Comparison of ENCODE assay signal across 39 cellular contexts in genomic region chr2:23447405-23447804, GRCh38.
"Had no signal": no experiment of that assay in that cellular context is flagged by ENCODE, and none has a peak within 500 bp of the region (broad histone marks: within the 10 kb centered on the region; RNA-seq: fewer than 3 reads in every experiment).

No MANE protein-coding gene starts in this region.

- H3K4me3 Mint-ChIP-seq: activated naive CD4-positive, alpha-beta T cell treated with anti-CD3 and anti-CD28 coated beads for 36 hours; activated naive CD4-positive, alpha-beta T cell treated with anti-CD3 and anti-CD28 coated beads, Interleukin-2, amount 10 ng/mL, durations not matched to agents 7 days and 5 days; activated naive CD4-positive, alpha-beta T cell treated with anti-CD3 and anti-CD28 coated beads, Interleukin-2, amount 50 U/mL, for 24 hours; activated naive CD8-positive, alpha-beta T cell; activated naive CD8-positive, alpha-beta T cell treated with anti-CD3 and anti-CD28 coated beads for 36 hours; activated naive CD8-positive, alpha-beta T cell treated with anti-CD3 and anti-CD28 coated beads, Interleukin-2, amount 10 ng/mL, durations not matched to agents 7 days and 5 days; activated naive CD8-positive, alpha-beta T cell treated with anti-CD3 and anti-CD28 coated beads, Interleukin-2, amount 50 U/mL, for 24 hours; activated T-cell treated with anti-CD3 and anti-CD28 coated beads, Interleukin-2, amount 50 U/mL, for 24 hours; activated T-cell treated with anti-CD3 and anti-CD28 coated beads, Interleukin-2, amount 50 U/mL, for 4 hours; activated T-cell treated with anti-CD3 and anti-CD28 coated beads, Interleukin-2, amount 50 U/mL, for 72 hours; activated T-helper 1 cell treated with anti-CD3 and anti-CD28 coated beads, Interleukin-12 subunit alpha, Interleukin-12 subunit beta, Interleukin-2, Interleukin-4 antibody, amounts not matched to agents 30 ng/mL and 10 ng/mL and 1 ng/mL, durations not matched to agents 14 hours and 24 hours and 36 hours; activated T-helper 17 cell treated with anti-CD3 and anti-CD28 coated beads, Interleukin-2, amount 50 U/mL, for 72 hours; brain; central memory CD8-positive, alpha-beta T cell had no signal

- H3K4me1 Mint-ChIP-seq: activated T-helper 17 cell treated with anti-CD3 and anti-CD28 coated beads, Interleukin-2, amount 50 U/mL, for 72 hours; central memory CD8-positive, alpha-beta T cell had no signal

- H3K27ac ChIP-seq: ascending aorta, body of pancreas, brain microvascular endothelial cell, breast epithelium, cardiac muscle cell had no signal

- H3K4me3 ChIP-seq: ascending aorta, body of pancreas, breast epithelium, cardiac muscle cell had no signal

- H3K36me3 ChIP-seq: ascending aorta, brain microvascular endothelial cell, breast epithelium, cardiac muscle cell had no signal

- H3K36me3 Mint-ChIP-seq: activated naive CD4-positive, alpha-beta T cell treated with anti-CD3 and anti-CD28 coated beads, Interleukin-2, amount 10 ng/mL, durations not matched to agents 7 days and 5 days; activated naive CD4-positive, alpha-beta T cell treated with anti-CD3 and anti-CD28 coated beads, Interleukin-2, amount 50 U/mL, for 24 hours; activated naive CD4-positive, alpha-beta T cell treated with anti-CD3 and anti-CD28 coated beads, Interleukin-2, amount 50 U/mL, for 72 hours; activated naive CD8-positive, alpha-beta T cell; activated naive CD8-positive, alpha-beta T cell treated with anti-CD3 and anti-CD28 coated beads for 36 hours; activated naive CD8-positive, alpha-beta T cell treated with anti-CD3 and anti-CD28 coated beads, Interleukin-2, amount 10 ng/mL, durations not matched to agents 7 days and 5 days had no signal

- H3K27me3 ChIP-seq: ascending aorta, body of pancreas, brain microvascular endothelial cell, breast epithelium, cardiac muscle cell had no signal

- H3K27ac Mint-ChIP-seq: activated naive CD4-positive, alpha-beta T cell treated with anti-CD3 and anti-CD28 coated beads for 36 hours; activated naive CD4-positive, alpha-beta T cell treated with anti-CD3 and anti-CD28 coated beads, Interleukin-2, amount 10 ng/mL, durations not matched to agents 7 days and 5 days; activated naive CD4-positive, alpha-beta T cell treated with anti-CD3 and anti-CD28 coated beads, Interleukin-2, amount 50 U/mL, for 24 hours; activated naive CD4-positive, alpha-beta T cell treated with anti-CD3 and anti-CD28 coated beads, Interleukin-2, amount 50 U/mL, for 72 hours; activated naive CD8-positive, alpha-beta T cell; activated naive CD8-positive, alpha-beta T cell treated with anti-CD3 and anti-CD28 coated beads for 36 hours; activated naive CD8-positive, alpha-beta T cell treated with anti-CD3 and anti-CD28 coated beads, Interleukin-2, amount 10 ng/mL, durations not matched to agents 7 days and 5 days; activated naive CD8-positive, alpha-beta T cell treated with anti-CD3 and anti-CD28 coated beads, Interleukin-2, amount 50 U/mL, for 24 hours; activated T-cell treated with anti-CD3 and anti-CD28 coated beads, Interleukin-2, amount 50 U/mL, for 24 hours; activated T-cell treated with anti-CD3 and anti-CD28 coated beads, Interleukin-2, amount 50 U/mL, for 72 hours; activated T-helper 1 cell treated with anti-CD3 and anti-CD28 coated beads, Interleukin-12 subunit alpha, Interleukin-12 subunit beta, Interleukin-2, Interleukin-4 antibody, amounts not matched to agents 30 ng/mL and 10 ng/mL and 1 ng/mL, durations not matched to agents 14 hours and 24 hours and 36 hours; activated T-helper 17 cell treated with anti-CD3 and anti-CD28 coated beads, Interleukin-2, amount 50 U/mL, for 72 hours; activated T-helper 2 cell treated with anti-CD3 and anti-CD28 coated beads, Interferon-gamma antibody, Interleukin-2, Interleukin-4, amounts not matched to agents 10 μg/mL and 5 μg/mL and 100 μg/mL, durations not matched to agents 14 hours and 24 hours and 36 hours; brain had no signal

- ATAC-seq: activated naive CD4-positive, alpha-beta T cell treated with anti-CD3 and anti-CD28 coated beads, Interleukin-2, amount 50 U/mL, for 72 hours; activated naive CD8-positive, alpha-beta T cell treated with anti-CD3 and anti-CD28 coated beads, Interleukin-2, amount 50 U/mL, for 24 hours; activated T-cell treated with anti-CD3 and anti-CD28 coated beads, Interleukin-2, amount 50 U/mL, for 4 hours; activated T-cell treated with anti-CD3 and anti-CD28 coated beads, Interleukin-2, amount 50 U/mL, for 72 hours; activated T-helper 17 cell treated with anti-CD3 and anti-CD28 coated beads, Interleukin-2, amount 50 U/mL, for 72 hours; body of pancreas had no signal

- H3K27me3 Mint-ChIP-seq: activated naive CD4-positive, alpha-beta T cell treated with anti-CD3 and anti-CD28 coated beads, Interleukin-2, amount 50 U/mL, for 24 hours; activated naive CD8-positive, alpha-beta T cell had no signal

- H3K4me1 ChIP-seq: ascending aorta, body of pancreas, breast epithelium had no signal

- DNase-seq: activated effector memory CD4-positive, alpha-beta T cell treated with anti-CD3 and anti-CD28 coated beads, Interleukin-2, amount 50 U/mL, for 16 hours; activated effector memory CD4-positive, alpha-beta T cell treated with Interleukin-2 at 50 U/mL for 16 hours; activated gamma-delta T cell; activated gamma-delta T cell treated with Interleukin-2 at 50 U/mL for 16 hours; activated naive CD4-positive, alpha-beta T cell; activated naive CD4-positive, alpha-beta T cell treated with anti-CD3 and anti-CD28 coated beads for 36 hours; activated naive CD4-positive, alpha-beta T cell treated with anti-CD3 and anti-CD28 coated beads, Interleukin-2, amount 10 ng/mL, durations not matched to agents 7 days and 5 days; activated naive CD4-positive, alpha-beta T cell treated with anti-CD3 and anti-CD28 coated beads, Interleukin-2, amount 50 U/mL, for 16 hours; activated naive CD4-positive, alpha-beta T cell treated with Interleukin-2 at 50 U/mL for 16 hours; activated naive CD8-positive, alpha-beta T cell treated with anti-CD3 and anti-CD28 coated beads for 36 hours; activated naive CD8-positive, alpha-beta T cell treated with anti-CD3 and anti-CD28 coated beads, Interleukin-2, amount 10 ng/mL, durations not matched to agents 7 days and 5 days; activated naive CD8-positive, alpha-beta T cell treated with anti-CD3 and anti-CD28 coated beads, Interleukin-2, amount 50 U/mL, for 24 hours; activated T-cell treated with anti-CD3 and anti-CD28 coated beads, Interleukin-2, amount 50 U/mL, for 1 hour; activated T-cell treated with anti-CD3 and anti-CD28 coated beads, Interleukin-2, amount 50 U/mL, for 24 hours; activated T-cell treated with anti-CD3 and anti-CD28 coated beads, Interleukin-2, amount 50 U/mL, for 4 hours; activated T-cell treated with anti-CD3 and anti-CD28 coated beads, Interleukin-2, amount 50 U/mL, for 48 hours; activated T-cell treated with anti-CD3 and anti-CD28 coated beads, Interleukin-2, amount 50 U/mL, for 72 hours; amniotic stem cell; amygdala; anterior cingulate cortex; aorta; body of pancreas; brain microvascular endothelial cell; caudate nucleus; central memory CD4-positive, alpha-beta T cell; cerebellar nuclear complex had no signal

- H3K9me3 Mint-ChIP-seq: activated naive CD4-positive, alpha-beta T cell treated with anti-CD3 and anti-CD28 coated beads, Interleukin-2, amount 10 ng/mL, durations not matched to agents 7 days and 5 days; activated naive CD4-positive, alpha-beta T cell treated with anti-CD3 and anti-CD28 coated beads, Interleukin-2, amount 50 U/mL, for 24 hours; activated naive CD4-positive, alpha-beta T cell treated with anti-CD3 and anti-CD28 coated beads, Interleukin-2, amount 50 U/mL, for 72 hours; activated naive CD8-positive, alpha-beta T cell treated with anti-CD3 and anti-CD28 coated beads for 36 hours; activated naive CD8-positive, alpha-beta T cell treated with anti-CD3 and anti-CD28 coated beads, Interleukin-2, amount 10 ng/mL, durations not matched to agents 7 days and 5 days; activated naive CD8-positive, alpha-beta T cell treated with anti-CD3 and anti-CD28 coated beads, Interleukin-2, amount 50 U/mL, for 24 hours; activated T-cell treated with anti-CD3 and anti-CD28 coated beads, Interleukin-2, amount 50 U/mL, for 24 hours; activated T-cell treated with anti-CD3 and anti-CD28 coated beads, Interleukin-2, amount 50 U/mL, for 4 hours; activated T-cell treated with anti-CD3 and anti-CD28 coated beads, Interleukin-2, amount 50 U/mL, for 72 hours; activated T-helper 1 cell treated with anti-CD3 and anti-CD28 coated beads, Interleukin-12 subunit alpha, Interleukin-12 subunit beta, Interleukin-2, Interleukin-4 antibody, amounts not matched to agents 30 ng/mL and 10 ng/mL and 1 ng/mL, durations not matched to agents 14 hours and 24 hours and 36 hours; activated T-helper 17 cell treated with anti-CD3 and anti-CD28 coated beads, Interleukin-2, amount 50 U/mL, for 72 hours; activated T-helper 2 cell treated with anti-CD3 and anti-CD28 coated beads, Interferon-gamma antibody, Interleukin-2, Interleukin-4, amounts not matched to agents 10 μg/mL and 5 μg/mL and 100 μg/mL, durations not matched to agents 14 hours and 24 hours and 36 hours; central memory CD8-positive, alpha-beta T cell had no signal

- H3K9me3 ChIP-seq: body of pancreas had no signal

- FAIRE-seq: astrocyte, bronchial epithelial cell had no signal
